ENCODE assay signal across 29 cellular contexts in genomic region chr7:121202834-121203233, GRCh38.
DNase-seq lines count a peak whose midpoint lies in the region; ATAC-seq lines count a peak whose summit lies in the region.
"Had no signal": no experiment of that assay in that cellular context is flagged by ENCODE, and none has a peak within 500 bp of the region (broad histone marks: within the 10 kb centered on the region; RNA-seq: fewer than 3 reads in every experiment).

No MANE protein-coding gene starts in this region.

- H2BK5ac ChIP-seq in mesenchymal stem cell (ENCODE audit: low read depth, low read length, poor library complexity, severe bottlenecking), result no peak overlapping the region

- H3K23ac ChIP-seq in mesenchymal stem cell (ENCODE audit: low read length in 2 of 2), result no peak overlapping the region

- H3K9ac ChIP-seq in BLaER1, result peak overlapping the region; percentile 83
- no peak overlapping the region for H3K9ac ChIP-seq in mesenchymal stem cell (ENCODE audit: low read length)

- H4K91ac ChIP-seq in mesenchymal stem cell (ENCODE audit: low read length), result no peak overlapping the region

- H3K4me3 Mint-ChIP-seq in naive B cell, result peak overlapping the region in 1 of 8 donors; percentile 10
- H3K4me3 Mint-ChIP-seq: activated naive CD4-positive, alpha-beta T cell treated with anti-CD3 and anti-CD28 coated beads, Interleukin-2, amount 50 U/mL, for 24 hours; activated T-cell treated with anti-CD3 and anti-CD28 coated beads, Interleukin-2, amount 50 U/mL, for 72 hours; WTC11 had no signal

- H2BK15ac ChIP-seq in mesenchymal stem cell (ENCODE audit: low read depth, poor library complexity, severe bottlenecking), result no peak overlapping the region

- H3K4me2 ChIP-seq in BLaER1 (peak overlapping the region; percentile 82), mesenchymal stem cell (ENCODE audit: low read length, poor library complexity, severe bottlenecking) (no peak overlapping the region)

- peaks cover 0 to 4% (median 0%) of the 10 kb centered on the region in 7 donors for H3K9me3 Mint-ChIP-seq in naive B cell
- H3K9me3 Mint-ChIP-seq: activated naive CD4-positive, alpha-beta T cell treated with anti-CD3 and anti-CD28 coated beads, Interleukin-2, amount 50 U/mL, for 24 hours; activated T-cell treated with anti-CD3 and anti-CD28 coated beads, Interleukin-2, amount 50 U/mL, for 72 hours had no signal

- H3K4me3 ChIP-seq in BLaER1 (peak overlapping the region; percentile 69), mesenchymal stem cell (ENCODE audit: insufficient read depth in 1 of 2, low read depth in 1 of 2, low read length in 2 of 2) (no peak overlapping the region)
- H3K4me3 ChIP-seq: ascending aorta, coronary artery had no signal

- H3K9me3 ChIP-seq in BLaER1 (no peaks in the 10 kb centered on the region), mesenchymal stem cell (ENCODE audit: control insufficient read depth, low read length) (no peaks in the 10 kb centered on the region)
- H3K9me3 ChIP-seq: ascending aorta, Caco-2 had no signal

- H3K4ac ChIP-seq in mesenchymal stem cell (ENCODE audit: low read depth in 1 of 2, low read length in 2 of 2), result no peak overlapping the region

- no peak overlapping the region for H3K14ac ChIP-seq in mesenchymal stem cell (ENCODE audit: low read length in 2 of 2)

- H3K4me1 ChIP-seq in BLaER1, result peaks cover 66% of the 10 kb centered on the region
- H3K4me1 ChIP-seq in mesenchymal stem cell (ENCODE audit: control insufficient read depth, insufficient read depth, low read depth, low read length), result peaks cover 2% of the 10 kb centered on the region
- H3K4me1 ChIP-seq: ascending aorta, Caco-2 had no signal

- H3K27ac Mint-ChIP-seq in naive B cell, result peak overlapping the region; percentile 72 to 91 (median 80)
- H3K27ac Mint-ChIP-seq: activated naive CD4-positive, alpha-beta T cell treated with anti-CD3 and anti-CD28 coated beads, Interleukin-2, amount 50 U/mL, for 24 hours; activated T-cell treated with anti-CD3 and anti-CD28 coated beads, Interleukin-2, amount 50 U/mL, for 72 hours; progenitor cell of endocrine pancreas; WTC11 had no signal

- peaks cover 13 to 20% of the 10 kb centered on the region in 2 donors for H3K36me3 Mint-ChIP-seq in naive B cell
- H3K36me3 Mint-ChIP-seq: activated naive CD4-positive, alpha-beta T cell treated with anti-CD3 and anti-CD28 coated beads, Interleukin-2, amount 50 U/mL, for 24 hours; WTC11 had no signal

- no peak for ATAC-seq in naive B cell (ENCODE audit: low read depth in 2 of 2)
- ATAC-seq: activated T-cell treated with anti-CD3 and anti-CD28 coated beads, Interleukin-2, amount 50 U/mL, for 72 hours; left colon; Panc1 had no signal

- H3K27me3 Mint-ChIP-seq in naive B cell, result no peaks in the 10 kb centered on the region
- H3K27me3 Mint-ChIP-seq: progenitor cell of endocrine pancreas had no signal

- no peak overlapping the region for H2BK120ac ChIP-seq in mesenchymal stem cell (ENCODE audit: low read depth, low read length)

- WGBS in mesenchymal stem cell, result 92% methylated on average over 2 of the region's 2 CpGs

- no peaks in the 10 kb centered on the region for H3K79me1 ChIP-seq in mesenchymal stem cell (replicated peaks; ENCODE audit: low read length, poor library complexity, severe bottlenecking)

- H4K20me1 ChIP-seq in BLaER1, result no peaks in the 10 kb centered on the region

- no peak overlapping the region for H2BK12ac ChIP-seq in mesenchymal stem cell (ENCODE audit: low read length in 2 of 2)

- H2AK5ac ChIP-seq in mesenchymal stem cell (ENCODE audit: low read length, severe bottlenecking), result no peak overlapping the region

- H2AFZ ChIP-seq in mesenchymal stem cell (ENCODE audit: low read depth, low read length), result no peak overlapping the region

- H3K27me3 ChIP-seq in BLaER1 (no peaks in the 10 kb centered on the region), mesenchymal stem cell (ENCODE audit: control insufficient read depth in 1 of 2, insufficient read depth in 1 of 2, low read length in 2 of 2) (no peaks in the 10 kb centered on the region)
- H3K27me3 ChIP-seq: ascending aorta had no signal

- H3K18ac ChIP-seq in mesenchymal stem cell (ENCODE audit: low read depth in 1 of 2, low read length in 2 of 2), result no peak overlapping the region

- peaks cover 44 to 58% (median 50%) of the 10 kb centered on the region in 3 donors for H3K4me1 Mint-ChIP-seq in naive B cell
- H3K4me1 Mint-ChIP-seq: activated naive CD4-positive, alpha-beta T cell treated with anti-CD3 and anti-CD28 coated beads, Interleukin-2, amount 50 U/mL, for 24 hours had no signal

- peak overlapping the region; percentile 75 for H3K27ac ChIP-seq in BLaER1
- H3K27ac ChIP-seq in mesenchymal stem cell (ENCODE audit: low read length, poor library complexity, severe bottlenecking), result no peak overlapping the region
- H3K27ac ChIP-seq: ascending aorta, C4-2B, coronary artery had no signal

- DNase-seq in HCEC 1CT (peak; percentile 48), RPMI7951 (ENCODE audit: low read depth) (peak; percentile 7), naive B cell (no peak), activated gamma-delta T cell (lab: John Stamatoyannopoulos, UW) (no peak), NCI-H1417 (lab: John Stamatoyannopoulos, UW) (no peak), mesenchymal stem cell (no peak)
- DNase-seq in stimulated activated CD4-positive, alpha-beta T cell treated with anti-CD3 and anti-CD28 coated beads, Interleukin-2, amount 100 ng/mL, for 48 hours, result no peak
- DNase-seq: activated CD4-positive, alpha-beta T cell treated with anti-CD3 and anti-CD28 coated beads, Interleukin-2, amount 50 U/mL, for 4 hours; activated T-cell treated with anti-CD3 and anti-CD28 coated beads, Interleukin-2, amount 50 U/mL, for 72 hours; Caco-2; DND-41; effector memory CD4-positive, alpha-beta T cell; foreskin melanocyte; Kasumi-1; left colon; NCI-H187; NCI-H2171; NCI-H510A treated with DMSO at 0.1 percent for 48 hours; SW 1271; T-helper 9 cell; trophoblast cell had no signal

- no peak overlapping the region for H4K8ac ChIP-seq in mesenchymal stem cell (ENCODE audit: low read length)

- no peaks in the 10 kb centered on the region for H3K36me3 ChIP-seq in BLaER1
- peaks cover 0 to 2% of the 10 kb centered on the region in 2 experiments for H3K36me3 ChIP-seq in mesenchymal stem cell (ENCODE audit: control insufficient read depth in 1 of 2, insufficient read depth in 2 of 2, low read depth in 1 of 2, low read length in 2 of 2)

Comparison
In these comparisons a context has a peak if more than half of its experiments do, and no peak if none do; other contexts are left out.
1. DNase-seq: peak in HCEC 1CT (single experiment) and RPMI7951 (single experiment); none in naive B cell (single experiment), activated gamma-delta T cell (single experiment), NCI-H1417 (0 of 3), mesenchymal stem cell (single experiment) and stimulated activated CD4-positive, alpha-beta T cell treated with anti-CD3 and anti-CD28 coated beads, Interleukin-2, amount 100 ng/mL, for 48 hours (0 of 2).